Comparison of ENCODE assay signal across 10 cellular contexts in the genomic region with DNA sequence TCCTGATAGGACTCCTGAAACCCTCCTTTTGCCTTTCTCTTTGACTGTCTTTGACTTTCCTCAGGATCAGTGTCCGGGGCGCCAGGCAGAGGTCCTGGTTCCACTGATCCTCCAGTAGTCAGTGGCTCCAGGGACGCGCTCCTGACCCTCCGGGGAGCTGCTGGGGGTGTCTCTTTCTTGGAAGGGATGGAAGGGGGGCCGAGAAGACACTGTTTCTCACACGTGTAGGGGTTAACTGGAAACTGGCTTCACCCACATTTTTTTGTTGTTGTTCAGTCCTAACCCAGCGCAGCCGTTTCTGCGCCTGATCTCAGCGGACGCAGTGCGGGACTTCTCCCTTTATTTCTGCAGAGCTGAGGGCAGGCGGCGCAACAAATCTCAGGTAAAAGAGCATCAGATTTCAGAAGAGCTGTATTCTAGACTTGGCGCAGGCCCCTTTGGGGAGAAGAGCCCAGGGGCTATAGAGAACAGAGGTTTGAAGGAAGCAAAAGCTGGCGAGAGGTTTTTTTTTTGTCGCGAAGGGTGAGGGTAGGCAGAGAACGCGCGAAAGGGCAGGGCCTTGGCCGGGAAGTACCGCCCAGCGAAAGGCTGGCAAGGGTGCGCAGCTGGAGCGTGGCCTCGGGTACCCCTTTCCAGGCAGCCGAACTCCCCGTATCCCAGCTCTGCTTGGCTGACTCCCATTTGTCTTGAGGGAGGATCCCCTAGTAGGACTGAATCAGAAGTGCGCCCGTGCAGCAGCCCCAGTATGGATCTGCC. TPM values are rescaled to one million over a fixed set of nuclear protein-coding genes. Genes with fewer than 3 reads are reported as not detected.
DNase-seq lines count a peak whose midpoint lies in the region; ATAC-seq and TF ChIP-seq lines count a peak whose summit lies in the region.
"Had no signal": no experiment of that assay in that cellular context is flagged by ENCODE, and none has a peak within 500 bp of the region (broad histone marks: within the 10 kb centered on the region; RNA-seq: fewer than 3 reads in every experiment).

No MANE protein-coding gene starts in this region.

- H3K36me3 ChIP-seq in iPS DF 6.9 (ENCODE audit: control insufficient read depth, insufficient read depth, low read length) (no peaks in the 10 kb centered on the region), thoracic aorta (no peaks in the 10 kb centered on the region)
- H3K36me3 ChIP-seq: stomach had no signal

- TF ChIP-seq CTCF in activated CD8-positive, alpha-beta T cell treated with anti-CD3 and anti-CD28 coated beads for 36 hours (IDR thresholded peaks at IDR 0.05), result no peak
- TF ChIP-seq CTCF in thoracic aorta (IDR thresholded peaks at IDR 0.05), result no peak

- POLR2A ChIA-PET in activated CD8-positive, alpha-beta T cell treated with anti-CD3 and anti-CD28 coated beads for 36 hours (lab: Charles Lee), result interaction anchor here (1.3 to 2.6 kb wide), 2 partner anchors 10 kb away, joined by 3 to 11 read pairs; partner anchors contain the start of gene C1orf53

- H3K27me3 ChIP-seq in iPS DF 6.9 (ENCODE audit: control insufficient read depth, insufficient read depth, low read length), result peaks cover 99% of the 10 kb centered on the region
- H3K27me3 ChIP-seq in thoracic aorta (replicated peaks; ENCODE audit: insufficient read depth), result peaks cover 67% of the 10 kb centered on the region

- H3K4me3 ChIP-seq in iPS DF 6.9 (ENCODE audit: low read length) (peak overlapping the region; percentile 6; the same call in 1 of the 2 replicates), thoracic aorta (peak overlapping the region; percentile 5)

- peak overlapping the region; percentile 59 for H3K27ac Mint-ChIP-seq in activated naive CD4-positive, alpha-beta T cell treated with anti-CD3 and anti-CD28 coated beads, Interleukin-2, amount 50 U/mL, for 24 hours
- no peak overlapping the region for H3K27ac Mint-ChIP-seq in activated CD8-positive, alpha-beta T cell treated with anti-CD3 and anti-CD28 coated beads for 36 hours

- no peak for ATAC-seq in activated CD8-positive, alpha-beta T cell treated with anti-CD3 and anti-CD28 coated beads for 36 hours
- no peak for ATAC-seq in thoracic aorta (ENCODE audit: insufficient number of reproducible peaks, low FRiP score, low read depth)
- no peak for ATAC-seq in GM19351 (IDR thresholded peaks at IDR 0.05; ENCODE audit: unreplicated experiment)

- intact Hi-C loops in activated CD8-positive, alpha-beta T cell treated with anti-CD3 and anti-CD28 coated beads for 36 hours (cut with micrococcal nuclease), result loop anchor here (10.0 kb wide), 2 partner anchors 138 to 552 kb away; partner anchors contain the start of gene DENND1B

- CTCF ChIA-PET in activated CD8-positive, alpha-beta T cell treated with anti-CD3 and anti-CD28 coated beads for 36 hours (lab: Charles Lee), result interaction anchor here (0.7 to 4.2 kb wide), 2 partner anchors 13 to 295 kb away, joined by 3 to 32 read pairs; no protein-coding TSS in a partner anchor

- H3K4me1 ChIP-seq in iPS DF 6.9 (ENCODE audit: control insufficient read depth, insufficient read depth, low read length), result peaks cover 6% of the 10 kb centered on the region; the same call in 1 of the 2 replicates
- H3K4me1 ChIP-seq in thoracic aorta (ENCODE audit: control insufficient read depth in 1 of 2, low read depth in 2 of 2), result peaks cover 40 to 47% of the 10 kb centered on the region in 2 donors

- DNase-seq in activated naive CD4-positive, alpha-beta T cell (lab: John Stamatoyannopoulos, UW), result no peak
- DNase-seq in activated CD8-positive, alpha-beta T cell treated with anti-CD3 and anti-CD28 coated beads for 36 hours, result no peak
- DNase-seq in iPS DF 6.9 (ENCODE audit: low read depth, low spot score) (no peak), thoracic aorta (ENCODE audit: low spot score) (no peak), NCI-H2081 (lab: John Stamatoyannopoulos, UW) (no peak), globus pallidus (ENCODE audit: low spot score) (no peak)
- DNase-seq: stomach had no signal

- H3K36me3 Mint-ChIP-seq in activated naive CD4-positive, alpha-beta T cell treated with anti-CD3 and anti-CD28 coated beads, Interleukin-2, amount 50 U/mL, for 24 hours, result peaks cover 2% of the 10 kb centered on the region
- H3K36me3 Mint-ChIP-seq in activated CD8-positive, alpha-beta T cell treated with anti-CD3 and anti-CD28 coated beads for 36 hours (ENCODE audit: low read depth), result no peaks in the 10 kb centered on the region

- H3K27ac ChIP-seq in iPS DF 6.9 (ENCODE audit: low read length) (no peak overlapping the region), thoracic aorta (peak overlapping the region in 1 of 2 donors; percentile 9)
- H3K27ac ChIP-seq: C4-2B, stomach had no signal

- H3K27me3 Mint-ChIP-seq in activated naive CD4-positive, alpha-beta T cell treated with anti-CD3 and anti-CD28 coated beads, Interleukin-2, amount 50 U/mL, for 24 hours, result peaks cover 77% of the 10 kb centered on the region
- peaks cover 95% of the 10 kb centered on the region for H3K27me3 Mint-ChIP-seq in activated CD8-positive, alpha-beta T cell treated with anti-CD3 and anti-CD28 coated beads for 36 hours

- no CpG with 5 or more reads among the region's 32 CpGs for WGBS in iPS DF 6.9 (ENCODE audit: insufficient coverage, insufficient read length)

- H3K9me3 ChIP-seq in iPS DF 6.9 (ENCODE audit: control insufficient read depth, insufficient read depth, low read length), result no peaks in the 10 kb centered on the region
- H3K9me3 ChIP-seq in thoracic aorta, result no peaks in the 10 kb centered on the region
- H3K9me3 ChIP-seq: stomach had no signal

- H3K4me1 Mint-ChIP-seq in activated naive CD4-positive, alpha-beta T cell treated with anti-CD3 and anti-CD28 coated beads, Interleukin-2, amount 50 U/mL, for 24 hours, result peaks cover 80% of the 10 kb centered on the region
- peaks cover 74% of the 10 kb centered on the region for H3K4me1 Mint-ChIP-seq in activated CD8-positive, alpha-beta T cell treated with anti-CD3 and anti-CD28 coated beads for 36 hours (ENCODE audit: low read depth)

- H3K9me3 Mint-ChIP-seq in activated naive CD4-positive, alpha-beta T cell treated with anti-CD3 and anti-CD28 coated beads, Interleukin-2, amount 50 U/mL, for 24 hours, result no peaks in the 10 kb centered on the region
- H3K9me3 Mint-ChIP-seq in activated CD8-positive, alpha-beta T cell treated with anti-CD3 and anti-CD28 coated beads for 36 hours, result no peaks in the 10 kb centered on the region

- peak overlapping the region; percentile 83 for H3K4me3 Mint-ChIP-seq in activated naive CD4-positive, alpha-beta T cell treated with anti-CD3 and anti-CD28 coated beads, Interleukin-2, amount 50 U/mL, for 24 hours
- peak overlapping the region; percentile 73 for H3K4me3 Mint-ChIP-seq in activated CD8-positive, alpha-beta T cell treated with anti-CD3 and anti-CD28 coated beads for 36 hours

RNA-seq across cellular contexts. Expression of gene LHX9, which starts 4.3 kb away (rescaled TPM):
- not detected for total RNA-seq in activated CD8-positive, alpha-beta T cell treated with anti-CD3 and anti-CD28 coated beads for 36 hours
- total RNA-seq in thoracic aorta, result not detected
- total RNA-seq: stomach had no signal

RNA-seq across cellular contexts. Expression of gene C1orf53, which starts 10.5 kb away (rescaled TPM):
- 1 to 10 TPM in 1 of 2 experiments, under 1 TPM in 1; 0.96 to 1.2 TPM for total RNA-seq in activated CD8-positive, alpha-beta T cell treated with anti-CD3 and anti-CD28 coated beads for 36 hours
- total RNA-seq in thoracic aorta, result not detected
- total RNA-seq: stomach had no signal
